ENCODE assay signal across 20 cellular contexts in genomic region chr17:427891-428290, GRCh38.
"Had no signal": no experiment of that assay in that cellular context is flagged by ENCODE, and none has a peak within 500 bp of the region (broad histone marks: within the 10 kb centered on the region; RNA-seq: fewer than 3 reads in every experiment).

No MANE protein-coding gene starts in this region.

- H3K36me3 ChIP-seq: esophagus squamous epithelium, gastroesophageal sphincter, right lobe of liver, tibial nerve, upper lobe of right lung, vagina had no signal

- H3K4me3 Mint-ChIP-seq: dendritic cell treated with granulocyte-macrophage colony-stimulating factor and Interleukin-4, amounts not matched to agents 40 ng/mL and 50 ng/mL, for 4 days; naive B cell; nephron; stimulated activated effector memory CD8-positive, alpha-beta T cell treated with anti-CD3 and anti-CD28 coated beads, Interleukin-12 subunit alpha, Interleukin-12 subunit beta, amount 100 ng/mL, for 72 hours; stimulated activated naive CD8-positive, alpha-beta T cell treated with anti-CD3 and anti-CD28 coated beads, Interleukin-15, Interleukin-2, amounts not matched to agents 100 ng/mL and 50 ng/mL, for 24 hours had no signal

- H3K27me3 Mint-ChIP-seq: dendritic cell treated with granulocyte-macrophage colony-stimulating factor and Interleukin-4, amounts not matched to agents 40 ng/mL and 50 ng/mL, for 4 days; stimulated activated naive CD8-positive, alpha-beta T cell treated with anti-CD3 and anti-CD28 coated beads, Interleukin-15, Interleukin-2, amounts not matched to agents 100 ng/mL and 50 ng/mL, for 24 hours had no signal

- H3K27me3 ChIP-seq: esophagus squamous epithelium, right lobe of liver, testis, tibial nerve, upper lobe of right lung, vagina had no signal

- H3K27ac ChIP-seq: esophagus squamous epithelium, gastroesophageal sphincter, psoas muscle, right lobe of liver, testis, tibial nerve, upper lobe of right lung, vagina had no signal

- H3K36me3 Mint-ChIP-seq: naive B cell; stimulated activated effector memory CD8-positive, alpha-beta T cell treated with anti-CD3 and anti-CD28 coated beads, Interleukin-12 subunit alpha, Interleukin-12 subunit beta, amount 100 ng/mL, for 72 hours had no signal

- H3K27ac Mint-ChIP-seq: dendritic cell treated with granulocyte-macrophage colony-stimulating factor and Interleukin-4, amounts not matched to agents 40 ng/mL and 50 ng/mL, for 4 days; naive B cell; nephron; stimulated activated effector memory CD8-positive, alpha-beta T cell treated with anti-CD3 and anti-CD28 coated beads, Interleukin-12 subunit alpha, Interleukin-12 subunit beta, amount 100 ng/mL, for 72 hours; stimulated activated naive CD8-positive, alpha-beta T cell treated with anti-CD3 and anti-CD28 coated beads, Interleukin-15, Interleukin-2, amounts not matched to agents 100 ng/mL and 50 ng/mL, for 24 hours had no signal

- ATAC-seq: gastroesophageal sphincter; left colon; left ventricle myocardium superior; psoas muscle; right lobe of liver; stimulated activated effector memory CD8-positive, alpha-beta T cell treated with anti-CD3 and anti-CD28 coated beads, Interleukin-12 subunit alpha, Interleukin-12 subunit beta, amount 100 ng/mL, for 72 hours; upper lobe of right lung had no signal

- H3K4me1 ChIP-seq: esophagus squamous epithelium, gastroesophageal sphincter, psoas muscle, right lobe of liver, testis, tibial nerve, upper lobe of right lung, vagina had no signal

- H3K4me3 ChIP-seq: esophagus squamous epithelium, gastroesophageal sphincter, psoas muscle, right lobe of liver, testis, tibial nerve, upper lobe of right lung, vagina had no signal

- H3K9me3 ChIP-seq: psoas muscle, testis, upper lobe of right lung, vagina had no signal

- H3K4me1 Mint-ChIP-seq: naive B cell; nephron; stimulated activated effector memory CD8-positive, alpha-beta T cell treated with anti-CD3 and anti-CD28 coated beads, Interleukin-12 subunit alpha, Interleukin-12 subunit beta, amount 100 ng/mL, for 72 hours had no signal

- H3K9me3 Mint-ChIP-seq: stimulated activated effector memory CD8-positive, alpha-beta T cell treated with anti-CD3 and anti-CD28 coated beads, Interleukin-12 subunit alpha, Interleukin-12 subunit beta, amount 100 ng/mL, for 72 hours; stimulated activated naive CD8-positive, alpha-beta T cell treated with anti-CD3 and anti-CD28 coated beads, Interleukin-15, Interleukin-2, amounts not matched to agents 100 ng/mL and 50 ng/mL, for 24 hours had no signal

- DNase-seq: esophagus squamous epithelium; foreskin fibroblast; glutamatergic neuron; left colon; left ventricle myocardium superior; mesendoderm; naive B cell; psoas muscle; right lobe of liver; stimulated activated CD4-positive, alpha-beta T cell treated with anti-CD3 and anti-CD28 coated beads, Interleukin-4, amount 100 ng/mL, for 1 hour; stimulated activated CD8-positive, alpha-beta memory T cell treated with anti-CD3 and anti-CD28 coated beads, Interleukin-4, amount 100 ng/mL, for 48 hours; testis; upper lobe of right lung had no signal
